In genomic region chr10:119207713-119208552, GRCh38 we compare ENCODE assay signal across 1 cellular context.
TF ChIP-seq lines count a peak whose summit lies in the region.

No MANE protein-coding gene starts in this region.

TF ChIP-seq in HCT116, 20 proteins besides CTCF, POLR2A, EP300 and RAD21 (continued from another document):
- TF ChIP-seq, protein P1, sequence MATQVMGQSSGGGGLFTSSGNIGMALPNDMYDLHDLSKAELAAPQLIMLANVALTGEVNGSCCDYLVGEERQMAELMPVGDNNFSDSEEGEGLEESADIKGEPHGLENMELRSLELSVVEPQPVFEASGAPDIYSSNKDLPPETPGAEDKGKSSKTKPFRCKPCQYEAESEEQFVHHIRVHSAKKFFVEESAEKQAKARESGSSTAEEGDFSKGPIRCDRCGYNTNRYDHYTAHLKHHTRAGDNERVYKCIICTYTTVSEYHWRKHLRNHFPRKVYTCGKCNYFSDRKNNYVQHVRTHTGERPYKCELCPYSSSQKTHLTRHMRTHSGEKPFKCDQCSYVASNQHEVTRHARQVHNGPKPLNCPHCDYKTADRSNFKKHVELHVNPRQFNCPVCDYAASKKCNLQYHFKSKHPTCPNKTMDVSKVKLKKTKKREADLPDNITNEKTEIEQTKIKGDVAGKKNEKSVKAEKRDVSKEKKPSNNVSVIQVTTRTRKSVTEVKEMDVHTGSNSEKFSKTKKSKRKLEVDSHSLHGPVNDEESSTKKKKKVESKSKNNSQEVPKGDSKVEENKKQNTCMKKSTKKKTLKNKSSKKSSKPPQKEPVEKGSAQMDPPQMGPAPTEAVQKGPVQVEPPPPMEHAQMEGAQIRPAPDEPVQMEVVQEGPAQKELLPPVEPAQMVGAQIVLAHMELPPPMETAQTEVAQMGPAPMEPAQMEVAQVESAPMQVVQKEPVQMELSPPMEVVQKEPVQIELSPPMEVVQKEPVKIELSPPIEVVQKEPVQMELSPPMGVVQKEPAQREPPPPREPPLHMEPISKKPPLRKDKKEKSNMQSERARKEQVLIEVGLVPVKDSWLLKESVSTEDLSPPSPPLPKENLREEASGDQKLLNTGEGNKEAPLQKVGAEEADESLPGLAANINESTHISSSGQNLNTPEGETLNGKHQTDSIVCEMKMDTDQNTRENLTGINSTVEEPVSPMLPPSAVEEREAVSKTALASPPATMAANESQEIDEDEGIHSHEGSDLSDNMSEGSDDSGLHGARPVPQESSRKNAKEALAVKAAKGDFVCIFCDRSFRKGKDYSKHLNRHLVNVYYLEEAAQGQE (IDR thresholded peaks at IDR 0.05; ENCODE audit: low read depth): no peak
- TF ChIP-seq TCF7L2 (IDR thresholded peaks at IDR 0.05; ENCODE audit: borderline replicate concordance, extremely low read depth, insufficient read depth, insufficient read length): no peak
